In the genomic region with DNA sequence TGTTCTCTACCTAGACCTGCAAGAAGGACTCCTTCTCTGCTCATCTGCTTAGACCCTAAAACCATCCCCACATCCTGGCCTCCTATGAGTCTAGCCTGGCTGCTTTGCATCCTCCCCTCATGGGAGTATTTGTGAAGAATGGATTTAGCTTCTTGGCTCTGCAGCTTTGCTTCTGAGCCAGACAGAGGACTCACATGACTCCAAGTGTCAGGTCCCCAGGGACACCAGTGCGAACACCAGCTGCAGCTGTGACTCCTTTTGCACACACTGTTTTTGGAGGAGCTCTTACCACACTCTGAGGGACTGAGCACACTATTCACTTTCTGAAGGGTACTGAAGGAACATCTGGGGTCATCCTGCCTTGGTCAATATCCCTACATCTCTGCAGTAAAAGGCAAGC, we compare ENCODE assay signal across 1 cellular context.
TF ChIP-seq lines count a peak whose summit lies in the region.

No MANE protein-coding gene starts in this region.

TF ChIP-seq in GM12878, 131 proteins besides CTCF, POLR2A, EP300 and RAD21 (continued from another document and continues in another):
- TF ChIP-seq CUX1 (IDR thresholded peaks at IDR 0.05; ENCODE audit: insufficient replicate concordance, low read depth, low read length) (no peak), SREBF1 (IDR thresholded peaks at IDR 0.05; ENCODE audit: low read length) (no peak), RFX5 (IDR thresholded peaks at IDR 0.05; ENCODE audit: low read depth, low read length) (no peak), YBX1 (IDR thresholded peaks at IDR 0.05) (no peak), DPF2 (IDR thresholded peaks at IDR 0.05) (peak; percentile 89), BACH1 (IDR thresholded peaks at IDR 0.05; ENCODE audit: borderline replicate concordance) (peak; percentile 62; the same call in 1 of the 2 replicates), TCF7 (IDR thresholded peaks at IDR 0.05; ENCODE audit: borderline replicate concordance) (no peak), RUNX3 (IDR thresholded peaks at IDR 0.05; ENCODE audit: low read length) (peak; percentile 70), HDGF (IDR thresholded peaks at IDR 0.05) (0 out of 2 replicates have a peak, but pooled peaks have one; percentile 59), FOS (IDR thresholded peaks at IDR 0.05; ENCODE audit: borderline replicate concordance, extremely low read depth, insufficient read length) (no peak), ZBTB4 (CRISPR knock-in tag; IDR thresholded peaks at IDR 0.05) (no peak), IKZF1 (conservative IDR thresholded peaks at IDR 0.05) (peak; percentile 90), NFXL1 (IDR thresholded peaks at IDR 0.05; ENCODE audit: borderline replicate concordance) (no peak), E2F8 (IDR thresholded peaks at IDR 0.05; ENCODE audit: low read depth, partially characterized antibody) (no peak), SIX5 (IDR thresholded peaks at IDR 0.05; ENCODE audit: low read depth, low read length, severe bottlenecking) (no peak), POU2F2 (IDR thresholded peaks at IDR 0.05; ENCODE audit: borderline replicate concordance, low read depth, low read length) (peak; percentile 48; the same call in 1 of the 3 replicates), ETV6 (conservative IDR thresholded peaks at IDR 0.05 in 1 of 2, IDR thresholded peaks at IDR 0.05 in 1 of 2; ENCODE audit: borderline replicate concordance in 1 of 2, low read depth in 1 of 2) (no peak), RELB (IDR thresholded peaks at IDR 0.05; ENCODE audit: low read depth) (peak; percentile 82), PAX5 (IDR thresholded peaks at IDR 0.05; ENCODE audit: borderline replicate concordance, low read depth, low read length) (peak; percentile 75; the same call in 1 of the 2 replicates), RAD51 (IDR thresholded peaks at IDR 0.05) (peak; percentile 75), SMARCA5 (IDR thresholded peaks at IDR 0.05) (no peak), RB1 (IDR thresholded peaks at IDR 0.05; ENCODE audit: borderline replicate concordance) (no peak), HDAC2 (IDR thresholded peaks at IDR 0.05) (no peak), MTA3 (IDR thresholded peaks at IDR 0.05; ENCODE audit: borderline replicate concordance, low read length) (0 out of 2 replicates have a peak, but pooled peaks have one; percentile 52), CEBPB (IDR thresholded peaks at IDR 0.05; ENCODE audit: borderline replicate concordance in 1 of 2, low read depth in 2 of 2, low read length in 2 of 2) (no peak), KLF5 (IDR thresholded peaks at IDR 0.05; ENCODE audit: partially characterized antibody) (no peak), ZNF24 (IDR thresholded peaks at IDR 0.05) (no peak)
- TF ChIP-seq, protein P1, sequence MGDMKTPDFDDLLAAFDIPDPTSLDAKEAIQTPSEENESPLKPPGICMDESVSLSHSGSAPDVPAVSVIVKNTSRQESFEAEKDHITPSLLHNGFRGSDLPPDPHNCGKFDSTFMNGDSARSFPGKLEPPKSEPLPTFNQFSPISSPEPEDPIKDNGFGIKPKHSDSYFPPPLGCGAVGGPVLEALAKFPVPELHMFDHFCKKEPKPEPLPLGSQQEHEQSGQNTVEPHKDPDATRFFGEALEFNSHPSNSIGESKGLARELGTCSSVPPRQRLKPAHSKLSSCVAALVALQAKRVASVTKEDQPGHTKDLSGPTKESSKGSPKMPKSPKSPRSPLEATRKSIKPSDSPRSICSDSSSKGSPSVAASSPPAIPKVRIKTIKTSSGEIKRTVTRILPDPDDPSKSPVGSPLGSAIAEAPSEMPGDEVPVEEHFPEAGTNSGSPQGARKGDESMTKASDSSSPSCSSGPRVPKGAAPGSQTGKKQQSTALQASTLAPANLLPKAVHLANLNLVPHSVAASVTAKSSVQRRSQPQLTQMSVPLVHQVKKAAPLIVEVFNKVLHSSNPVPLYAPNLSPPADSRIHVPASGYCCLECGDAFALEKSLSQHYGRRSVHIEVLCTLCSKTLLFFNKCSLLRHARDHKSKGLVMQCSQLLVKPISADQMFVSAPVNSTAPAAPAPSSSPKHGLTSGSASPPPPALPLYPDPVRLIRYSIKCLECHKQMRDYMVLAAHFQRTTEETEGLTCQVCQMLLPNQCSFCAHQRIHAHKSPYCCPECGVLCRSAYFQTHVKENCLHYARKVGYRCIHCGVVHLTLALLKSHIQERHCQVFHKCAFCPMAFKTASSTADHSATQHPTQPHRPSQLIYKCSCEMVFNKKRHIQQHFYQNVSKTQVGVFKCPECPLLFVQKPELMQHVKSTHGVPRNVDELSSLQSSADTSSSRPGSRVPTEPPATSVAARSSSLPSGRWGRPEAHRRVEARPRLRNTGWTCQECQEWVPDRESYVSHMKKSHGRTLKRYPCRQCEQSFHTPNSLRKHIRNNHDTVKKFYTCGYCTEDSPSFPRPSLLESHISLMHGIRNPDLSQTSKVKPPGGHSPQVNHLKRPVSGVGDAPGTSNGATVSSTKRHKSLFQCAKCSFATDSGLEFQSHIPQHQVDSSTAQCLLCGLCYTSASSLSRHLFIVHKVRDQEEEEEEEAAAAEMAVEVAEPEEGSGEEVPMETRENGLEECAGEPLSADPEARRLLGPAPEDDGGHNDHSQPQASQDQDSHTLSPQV (IDR thresholded peaks at IDR 0.05), result no peak
- TF ChIP-seq, protein P2, sequence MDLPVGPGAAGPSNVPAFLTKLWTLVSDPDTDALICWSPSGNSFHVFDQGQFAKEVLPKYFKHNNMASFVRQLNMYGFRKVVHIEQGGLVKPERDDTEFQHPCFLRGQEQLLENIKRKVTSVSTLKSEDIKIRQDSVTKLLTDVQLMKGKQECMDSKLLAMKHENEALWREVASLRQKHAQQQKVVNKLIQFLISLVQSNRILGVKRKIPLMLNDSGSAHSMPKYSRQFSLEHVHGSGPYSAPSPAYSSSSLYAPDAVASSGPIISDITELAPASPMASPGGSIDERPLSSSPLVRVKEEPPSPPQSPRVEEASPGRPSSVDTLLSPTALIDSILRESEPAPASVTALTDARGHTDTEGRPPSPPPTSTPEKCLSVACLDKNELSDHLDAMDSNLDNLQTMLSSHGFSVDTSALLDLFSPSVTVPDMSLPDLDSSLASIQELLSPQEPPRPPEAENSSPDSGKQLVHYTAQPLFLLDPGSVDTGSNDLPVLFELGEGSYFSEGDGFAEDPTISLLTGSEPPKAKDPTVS (IDR thresholded peaks at IDR 0.05; ENCODE audit: low read depth, low read length), result no peak
- TF ChIP-seq, protein P3, sequence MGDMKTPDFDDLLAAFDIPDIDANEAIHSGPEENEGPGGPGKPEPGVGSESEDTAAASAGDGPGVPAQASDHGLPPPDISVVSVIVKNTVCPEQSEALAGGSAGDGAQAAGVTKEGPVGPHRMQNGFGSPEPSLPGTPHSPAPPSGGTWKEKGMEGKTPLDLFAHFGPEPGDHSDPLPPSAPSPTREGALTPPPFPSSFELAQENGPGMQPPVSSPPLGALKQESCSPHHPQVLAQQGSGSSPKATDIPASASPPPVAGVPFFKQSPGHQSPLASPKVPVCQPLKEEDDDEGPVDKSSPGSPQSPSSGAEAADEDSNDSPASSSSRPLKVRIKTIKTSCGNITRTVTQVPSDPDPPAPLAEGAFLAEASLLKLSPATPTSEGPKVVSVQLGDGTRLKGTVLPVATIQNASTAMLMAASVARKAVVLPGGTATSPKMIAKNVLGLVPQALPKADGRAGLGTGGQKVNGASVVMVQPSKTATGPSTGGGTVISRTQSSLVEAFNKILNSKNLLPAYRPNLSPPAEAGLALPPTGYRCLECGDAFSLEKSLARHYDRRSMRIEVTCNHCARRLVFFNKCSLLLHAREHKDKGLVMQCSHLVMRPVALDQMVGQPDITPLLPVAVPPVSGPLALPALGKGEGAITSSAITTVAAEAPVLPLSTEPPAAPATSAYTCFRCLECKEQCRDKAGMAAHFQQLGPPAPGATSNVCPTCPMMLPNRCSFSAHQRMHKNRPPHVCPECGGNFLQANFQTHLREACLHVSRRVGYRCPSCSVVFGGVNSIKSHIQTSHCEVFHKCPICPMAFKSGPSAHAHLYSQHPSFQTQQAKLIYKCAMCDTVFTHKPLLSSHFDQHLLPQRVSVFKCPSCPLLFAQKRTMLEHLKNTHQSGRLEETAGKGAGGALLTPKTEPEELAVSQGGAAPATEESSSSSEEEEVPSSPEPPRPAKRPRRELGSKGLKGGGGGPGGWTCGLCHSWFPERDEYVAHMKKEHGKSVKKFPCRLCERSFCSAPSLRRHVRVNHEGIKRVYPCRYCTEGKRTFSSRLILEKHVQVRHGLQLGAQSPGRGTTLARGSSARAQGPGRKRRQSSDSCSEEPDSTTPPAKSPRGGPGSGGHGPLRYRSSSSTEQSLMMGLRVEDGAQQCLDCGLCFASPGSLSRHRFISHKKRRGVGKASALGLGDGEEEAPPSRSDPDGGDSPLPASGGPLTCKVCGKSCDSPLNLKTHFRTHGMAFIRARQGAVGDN (IDR thresholded peaks at IDR 0.05), result no peak
